In genomic region chr1:235675152-235675890, GRCh38 we compare ENCODE assay signal across 17 cellular contexts. TPM values are rescaled to one million over a fixed set of nuclear protein-coding genes. Genes with fewer than 3 reads are reported as not detected.
DNase-seq lines count a peak whose midpoint lies in the region; ATAC-seq and TF ChIP-seq lines count a peak whose summit lies in the region.
"Had no signal": no experiment of that assay in that cellular context is flagged by ENCODE, and none has a peak within 500 bp of the region (broad histone marks: within the 10 kb centered on the region; RNA-seq: fewer than 3 reads in every experiment).

No MANE protein-coding gene starts in this region.

- no peaks in the 10 kb centered on the region for H4K20me1 ChIP-seq in Karpas-422 (ENCODE audit: insufficient read depth, low read depth, low read length)
- H4K20me1 ChIP-seq in MM.1S (ENCODE audit: insufficient read depth, low read length), result no peaks in the 10 kb centered on the region

- H3K9me3 ChIP-seq in Karpas-422 (ENCODE audit: low read length) (peaks cover 4% of the 10 kb centered on the region), MM.1S (replicated peaks; ENCODE audit: insufficient read depth, low read length) (no peaks in the 10 kb centered on the region), suprapubic skin (peaks cover 6% of the 10 kb centered on the region)

- H3K79me2 ChIP-seq in Karpas-422 (ENCODE audit: low read length) (no peaks in the 10 kb centered on the region), MM.1S (ENCODE audit: low read length) (no peaks in the 10 kb centered on the region)

- H3K27ac Mint-ChIP-seq in stimulated activated naive CD8-positive, alpha-beta T cell treated with anti-CD3 and anti-CD28 coated beads, Interleukin-15, amount 100 ng/mL, for 72 hours, result peak overlapping the region; percentile 21 to 64
- H3K27ac Mint-ChIP-seq in T-helper 1 cell treated with Interleukin-12 subunit alpha and Interleukin-12 subunit beta and Interleukin-4 antibody, amounts not matched to agents 30 μg/mL and 1 μg/mL, for 36 hours, result peak overlapping the region; percentile 15

- WGBS in suprapubic skin, result 93% methylated on average over 10 of the region's 10 CpGs

- H3F3A ChIP-seq in MM.1S (ENCODE audit: insufficient read depth, low read length), result no peaks in the 10 kb centered on the region

- TF ChIP-seq CTCF in MM.1S (IDR thresholded peaks at IDR 0.05; ENCODE audit: low read length) (no peak), suprapubic skin (IDR thresholded peaks at IDR 0.05) (no peak)

- H2AFZ ChIP-seq in Karpas-422 (ENCODE audit: low read length) (no peak overlapping the region), MM.1S (ENCODE audit: low read length) (no peak overlapping the region)

- H3K27ac ChIP-seq in Karpas-422 (ENCODE audit: low read length), result no peak overlapping the region
- H3K27ac ChIP-seq in MM.1S (ENCODE audit: low read length), result no peak overlapping the region
- H3K27ac ChIP-seq in suprapubic skin, result no peak overlapping the region
- H3K27ac ChIP-seq: C4-2B had no signal

- H3K4me3 ChIP-seq in Karpas-422 (ENCODE audit: low read length) (no peak overlapping the region), MM.1S (ENCODE audit: low read length) (no peak overlapping the region), suprapubic skin (no peak overlapping the region)

- TF ChIP-seq EP300 in suprapubic skin (IDR thresholded peaks at IDR 0.05), result no peak

- ATAC-seq in stimulated activated naive CD8-positive, alpha-beta T cell treated with anti-CD3 and anti-CD28 coated beads, Interleukin-15, amount 100 ng/mL, for 72 hours, result no peak
- no peak for ATAC-seq in stimulated activated naive CD8-positive, alpha-beta T cell treated with anti-CD3 and anti-CD28 coated beads, Interleukin-15, Interleukin-2, amounts not matched to agents 100 U/mL and 50 U/mL, for 24 hours
- ATAC-seq: Right ventricle myocardium inferior had no signal

- no peak overlapping the region for H3K4me3 Mint-ChIP-seq in stimulated activated naive CD8-positive, alpha-beta T cell treated with anti-CD3 and anti-CD28 coated beads, Interleukin-15, amount 100 ng/mL, for 72 hours
- H3K4me3 Mint-ChIP-seq in T-helper 1 cell treated with Interleukin-12 subunit alpha and Interleukin-12 subunit beta and Interleukin-4 antibody, amounts not matched to agents 30 μg/mL and 1 μg/mL, for 36 hours, result no peak overlapping the region

- no peaks in the 10 kb centered on the region for H3K36me3 ChIP-seq in Karpas-422 (ENCODE audit: insufficient read depth, low read length)
- no peaks in the 10 kb centered on the region for H3K36me3 ChIP-seq in MM.1S (replicated peaks; ENCODE audit: insufficient read depth, low read length)
- H3K36me3 ChIP-seq in suprapubic skin, result peaks cover 78% of the 10 kb centered on the region

- peaks cover 65% of the 10 kb centered on the region for H3K36me3 Mint-ChIP-seq in T-helper 1 cell treated with Interleukin-12 subunit alpha and Interleukin-12 subunit beta and Interleukin-4 antibody, amounts not matched to agents 30 μg/mL and 1 μg/mL, for 36 hours (ENCODE audit: low read depth)

- TF ChIP-seq POLR2A in suprapubic skin (IDR thresholded peaks at IDR 0.05), result no peak

- no peaks in the 10 kb centered on the region for H3K27me3 Mint-ChIP-seq in stimulated activated naive CD8-positive, alpha-beta T cell treated with anti-CD3 and anti-CD28 coated beads, Interleukin-15, amount 100 ng/mL, for 72 hours
- no peaks in the 10 kb centered on the region for H3K27me3 Mint-ChIP-seq in T-helper 1 cell treated with Interleukin-12 subunit alpha and Interleukin-12 subunit beta and Interleukin-4 antibody, amounts not matched to agents 30 μg/mL and 1 μg/mL, for 36 hours (ENCODE audit: low read depth)

- H3K4me1 Mint-ChIP-seq in stimulated activated naive CD8-positive, alpha-beta T cell treated with anti-CD3 and anti-CD28 coated beads, Interleukin-15, amount 100 ng/mL, for 72 hours, result no peaks in the 10 kb centered on the region
- peaks cover 1% of the 10 kb centered on the region for H3K4me1 Mint-ChIP-seq in T-helper 1 cell treated with Interleukin-12 subunit alpha and Interleukin-12 subunit beta and Interleukin-4 antibody, amounts not matched to agents 30 μg/mL and 1 μg/mL, for 36 hours (ENCODE audit: low read depth)

- H3K9ac ChIP-seq in Karpas-422 (ENCODE audit: low read length), result no peak overlapping the region
- H3K9ac ChIP-seq in MM.1S (ENCODE audit: low read length), result no peak overlapping the region

- H3K27me3 ChIP-seq in Karpas-422 (ENCODE audit: low read length), result 0 out of 2 replicates have a peak, but pooled peaks cover 3% of the 10 kb centered on the region
- no peaks in the 10 kb centered on the region for H3K27me3 ChIP-seq in MM.1S (replicated peaks; ENCODE audit: insufficient read depth, low read length)
- H3K27me3 ChIP-seq in suprapubic skin, result no peaks in the 10 kb centered on the region

- H3K9me3 Mint-ChIP-seq in stimulated activated naive CD8-positive, alpha-beta T cell treated with anti-CD3 and anti-CD28 coated beads, Interleukin-15, amount 100 ng/mL, for 72 hours, result peaks cover 43 to 44% of the 10 kb centered on the region in 2 donors
- peaks cover 53% of the 10 kb centered on the region for H3K9me3 Mint-ChIP-seq in T-helper 1 cell treated with Interleukin-12 subunit alpha and Interleukin-12 subunit beta and Interleukin-4 antibody, amounts not matched to agents 30 μg/mL and 1 μg/mL, for 36 hours

- H3K4me1 ChIP-seq in Karpas-422 (ENCODE audit: low read length) (no peaks in the 10 kb centered on the region), MM.1S (ENCODE audit: low read length) (no peaks in the 10 kb centered on the region), suprapubic skin (no peaks in the 10 kb centered on the region)

- H3K4me2 ChIP-seq in Karpas-422 (ENCODE audit: low read depth, low read length, poor library complexity, severe bottlenecking), result no peak overlapping the region
- H3K4me2 ChIP-seq in MM.1S (ENCODE audit: low read depth, low read length), result no peak overlapping the region

- DNase-seq in stimulated activated naive CD8-positive, alpha-beta T cell treated with anti-CD3 and anti-CD28 coated beads, Interleukin-15, amount 100 ng/mL, for 72 hours, result no peak
- no peak for DNase-seq in stimulated activated naive CD8-positive, alpha-beta T cell treated with anti-CD3 and anti-CD28 coated beads, Interleukin-15, Interleukin-2, amounts not matched to agents 100 U/mL and 50 U/mL, for 24 hours
- peak; percentile 22 for DNase-seq in fibroblast of gingiva (ENCODE audit: low read depth)
- DNase-seq in Karpas-422, result no peak
- DNase-seq in medulla oblongata (ENCODE audit: extremely low spot score), result no peak
- no peak for DNase-seq in MM.1S
- no peak for DNase-seq in suprapubic skin (ENCODE audit: low spot score in 2 of 2)
- DNase-seq: activated CD8-positive, alpha-beta memory T cell treated with anti-CD3 and anti-CD28 coated beads, Interleukin-2, amount 50 U/mL, for 4 hours; anterior cingulate cortex; H7; kidney glomerular epithelial cell; NCI-H1436 treated with DMSO at 0.1 percent for 48 hours; stimulated activated CD4-positive, alpha-beta T cell treated with anti-CD3 and anti-CD28 coated beads, Interleukin-4, amount 100 ng/mL, for 4 hours; stimulated activated naive CD4-positive, alpha-beta T cell treated with Interleukin-2 at 50 U/mL for 16 hours had no signal

- no peaks in the 10 kb centered on the region for H3K9me2 ChIP-seq in Karpas-422 (replicated peaks; ENCODE audit: insufficient read depth, low read length)
- no peaks in the 10 kb centered on the region for H3K9me2 ChIP-seq in MM.1S (replicated peaks; ENCODE audit: insufficient read depth, low read length)

RNA-seq across cellular contexts. Expression of gene GNG4, which starts 25.7 kb away (rescaled TPM):
- total RNA-seq in Karpas-422 (2014; rRNA removed; shearing (Covaris generic); ENCODE audit: low replicate concordance), result not detected in 2 replicates
- under 1 TPM in 3 of 4 donors, not detected in 1; 0.13 to 0.76 (median 0.72) TPM for total RNA-seq in suprapubic skin
- total RNA-seq: Right ventricle myocardium inferior had no signal
